ENCODE assay signal across 7 cellular contexts in genomic region chr12:53180931-53181645, GRCh38.
DNase-seq lines count a peak whose midpoint lies in the region; ATAC-seq and TF ChIP-seq lines count a peak whose summit lies in the region.

No MANE protein-coding gene starts in this region.

- peak overlapping the region; percentile 89 for H3K27ac Mint-ChIP-seq in T-helper 2 cell treated with Interferon-gamma antibody and Interleukin-4, amounts not matched to agents 5 μg/mL and 100 μg/mL, for 36 hours

- peaks cover 25% of the 10 kb centered on the region for H3K36me3 ChIP-seq in brain microvascular endothelial cell (replicated peaks)

- no peak for TF ChIP-seq CTCF in GM13977 (IDR thresholded peaks at IDR 0.05; ENCODE audit: extremely low read depth, insufficient read depth, missing control alignments)
- no peak for TF ChIP-seq CTCF in brain microvascular endothelial cell (IDR thresholded peaks at IDR 0.05; ENCODE audit: low read depth, low read length, missing control alignments)

- peaks cover 2% of the 10 kb centered on the region for H3K9me3 ChIP-seq in iPS-18c (ENCODE audit: control insufficient read depth, insufficient read depth, low read length)

- peaks cover 36% of the 10 kb centered on the region for H3K4me1 Mint-ChIP-seq in T-helper 2 cell treated with Interferon-gamma antibody and Interleukin-4, amounts not matched to agents 5 μg/mL and 100 μg/mL, for 36 hours (ENCODE audit: low read depth)

- ATAC-seq in HG02588 (IDR thresholded peaks at IDR 0.05; ENCODE audit: unreplicated experiment): peak; percentile 47

- no peaks in the 10 kb centered on the region for H3K27me3 ChIP-seq in brain microvascular endothelial cell (replicated peaks)

- in situ Hi-C loops in GM13977 (cut with MboI; ENCODE audit: low pct_unique_long_range_greater_than_20kb, low sequenced_read_pairs, unreplicated experiment): no loop called here
- in situ Hi-C loops in brain microvascular endothelial cell (cut with HindIII; ENCODE audit: low pct_ligation_motif_present, low sequenced_read_pairs): no loop called here

- H3K27me3 Mint-ChIP-seq in T-helper 2 cell treated with Interferon-gamma antibody and Interleukin-4, amounts not matched to agents 5 μg/mL and 100 μg/mL, for 36 hours (ENCODE audit: low read depth): no peaks in the 10 kb centered on the region

- H3K27ac ChIP-seq in brain microvascular endothelial cell (peak overlapping the region; percentile 87), skin epidermis (peak overlapping the region; percentile 79 to 98 (median 93))

- H3K4me3 Mint-ChIP-seq in T-helper 2 cell treated with Interferon-gamma antibody and Interleukin-4, amounts not matched to agents 5 μg/mL and 100 μg/mL, for 36 hours: peak overlapping the region; percentile 88

- peaks cover 38% of the 10 kb centered on the region for H3K36me3 Mint-ChIP-seq in T-helper 2 cell treated with Interferon-gamma antibody and Interleukin-4, amounts not matched to agents 5 μg/mL and 100 μg/mL, for 36 hours (ENCODE audit: low read depth)

- DNase-seq in GM13977 (ENCODE audit: low spot score) (peak; percentile 92), NCI-H1092 (lab: John Stamatoyannopoulos, UW) (peak; percentile 52), brain microvascular endothelial cell (peak; percentile 41)
- peak; percentile 81 for DNase-seq in T-helper 2 cell treated with Interferon-gamma antibody and Interleukin-4, amounts not matched to agents 5 μg/mL and 100 μg/mL, for 36 hours (ENCODE audit: low spot score)

- no peaks in the 10 kb centered on the region for H3K9me3 Mint-ChIP-seq in T-helper 2 cell treated with Interferon-gamma antibody and Interleukin-4, amounts not matched to agents 5 μg/mL and 100 μg/mL, for 36 hours

- H3K4me3 ChIP-seq in brain microvascular endothelial cell (ENCODE audit: low read depth, low read length) (peak overlapping the region; percentile 79), iPS-18c (ENCODE audit: insufficient read depth, low read depth, low read length) (peak overlapping the region; percentile 88), skin epidermis (peak overlapping the region; percentile 60 to 87 (median 74))

Comparison
In these comparisons a context has a peak if more than half of its experiments do, and no peak if none do; other contexts are left out.
1. Peak in every context shown above with its lines: DNase-seq, ATAC-seq, H3K4me3 ChIP-seq and H3K27ac ChIP-seq.
2. DNase-seq: peak in every context shown above with its lines; median percentile 92 in GM13977; 81 in T-helper 2 cell treated with Interferon-gamma antibody and Interleukin-4, amounts not matched to agents 5 μg/mL and 100 μg/mL, for 36 hours; 52 in NCI-H1092; 41 in brain microvascular endothelial cell.